Comparison of ENCODE assay signal across 29 cellular contexts in the genomic region with DNA sequence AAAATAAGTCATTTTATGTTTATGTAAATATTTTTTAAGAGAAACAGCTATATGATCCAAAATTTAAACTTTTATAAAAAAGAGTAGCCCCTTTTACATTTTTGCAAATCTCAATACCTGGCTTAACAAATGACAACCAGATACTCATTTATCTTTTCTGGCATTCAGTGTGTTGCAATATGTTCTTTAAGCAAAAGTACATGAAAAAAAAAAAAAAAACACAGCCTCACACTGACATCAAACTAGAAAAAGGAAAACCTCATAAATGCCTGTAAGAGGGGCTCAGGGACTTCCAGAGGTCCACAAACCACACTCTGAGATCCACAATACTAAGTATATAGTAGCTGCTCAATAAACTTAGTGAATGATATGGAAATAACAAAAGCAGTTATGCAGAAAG.
"Had no signal": no experiment of that assay in that cellular context is flagged by ENCODE, and none has a peak within 500 bp of the region (broad histone marks: within the 10 kb centered on the region; RNA-seq: fewer than 3 reads in every experiment).

No MANE protein-coding gene starts in this region.

- H3K27ac Mint-ChIP-seq: activated CD4-positive, alpha-beta memory T cell treated with anti-CD3 and anti-CD28 coated beads, Interleukin-2, amount 10 ng/mL, durations not matched to agents 7 days and 5 days; activated CD4-positive, alpha-beta T cell treated with anti-CD3 and anti-CD28 coated beads for 36 hours; activated naive CD4-positive, alpha-beta T cell treated with anti-CD3 and anti-CD28 coated beads, Interleukin-2, amount 10 ng/mL, durations not matched to agents 7 days and 5 days; activated naive CD8-positive, alpha-beta T cell treated with anti-CD3 and anti-CD28 coated beads for 36 hours; activated T-cell treated with anti-CD3 and anti-CD28 coated beads, Interleukin-2, amount 50 U/mL, for 72 hours; activated T-helper 2 cell treated with anti-CD3 and anti-CD28 coated beads, Interferon-gamma antibody, Interleukin-2, Interleukin-4, amounts not matched to agents 10 μg/mL and 5 μg/mL and 100 μg/mL, durations not matched to agents 14 hours and 24 hours and 36 hours had no signal

- H3K27me3 Mint-ChIP-seq: activated CD4-positive, alpha-beta memory T cell treated with anti-CD3 and anti-CD28 coated beads, Interleukin-2, amount 10 ng/mL, durations not matched to agents 7 days and 5 days; activated CD4-positive, alpha-beta T cell treated with anti-CD3 and anti-CD28 coated beads for 36 hours; activated naive CD4-positive, alpha-beta T cell treated with anti-CD3 and anti-CD28 coated beads, Interleukin-2, amount 10 ng/mL, durations not matched to agents 7 days and 5 days; activated naive CD8-positive, alpha-beta T cell treated with anti-CD3 and anti-CD28 coated beads for 36 hours had no signal

- ATAC-seq: activated CD4-positive, alpha-beta T cell treated with anti-CD3 and anti-CD28 coated beads for 36 hours; activated T-cell treated with anti-CD3 and anti-CD28 coated beads, Interleukin-2, amount 50 U/mL, for 72 hours; Panc1; Right ventricle myocardium inferior had no signal

- H3K27ac ChIP-seq: adrenal gland, breast epithelium, SJCRH30, WERI-Rb-1 had no signal

- H3K4me1 ChIP-seq: breast epithelium, SJCRH30 had no signal

- H3K9me3 ChIP-seq: adrenal gland, breast epithelium, SJCRH30, SK-N-SH had no signal

- DNase-seq: activated CD4-positive, alpha-beta memory T cell treated with anti-CD3 and anti-CD28 coated beads, Interleukin-2, amount 10 ng/mL, durations not matched to agents 7 days and 5 days; activated CD4-positive, alpha-beta T cell treated with anti-CD3 and anti-CD28 coated beads for 36 hours; activated CD4-positive, alpha-beta T cell treated with anti-CD3 and anti-CD28 coated beads, Interleukin-2, amount 50 U/mL, for 1 hour; activated gamma-delta T cell treated with Interleukin-2 at 50 U/mL for 16 hours; activated naive CD4-positive, alpha-beta T cell treated with anti-CD3 and anti-CD28 coated beads, Interleukin-2, amount 10 ng/mL, durations not matched to agents 7 days and 5 days; activated naive CD8-positive, alpha-beta T cell treated with anti-CD3 and anti-CD28 coated beads for 36 hours; activated T-cell treated with anti-CD3 and anti-CD28 coated beads, Interleukin-2, amount 50 U/mL, for 72 hours; adrenal gland; aorta; central memory CD4-positive, alpha-beta T cell; Karpas-422; MM.1S; NCI-H1105; NCI-H1436; NCI-H1694 treated with DMSO at 0.1 percent for 48 hours; NCI-H2029 treated with DMSO at 0.1 percent for 48 hours; NCI-H510A treated with DMSO at 0.1 percent for 48 hours; NCI-H69; NK-92 treated with Interleukin-12 subunit alpha and Interleukin-12 subunit beta, amount 100 ng/mL, for 24 hours; OCI-M1; RPMI8226; SJCRH30; SK-N-SH; T-helper 1 cell; WERI-Rb-1 had no signal

- H3K4me3 Mint-ChIP-seq: activated CD4-positive, alpha-beta memory T cell treated with anti-CD3 and anti-CD28 coated beads, Interleukin-2, amount 10 ng/mL, durations not matched to agents 7 days and 5 days; activated CD4-positive, alpha-beta T cell treated with anti-CD3 and anti-CD28 coated beads for 36 hours; activated naive CD4-positive, alpha-beta T cell treated with anti-CD3 and anti-CD28 coated beads, Interleukin-2, amount 10 ng/mL, durations not matched to agents 7 days and 5 days; activated naive CD8-positive, alpha-beta T cell treated with anti-CD3 and anti-CD28 coated beads for 36 hours; activated T-cell treated with anti-CD3 and anti-CD28 coated beads, Interleukin-2, amount 50 U/mL, for 72 hours had no signal

- H3K9me3 Mint-ChIP-seq: activated CD4-positive, alpha-beta memory T cell treated with anti-CD3 and anti-CD28 coated beads, Interleukin-2, amount 10 ng/mL, durations not matched to agents 7 days and 5 days; activated naive CD4-positive, alpha-beta T cell treated with anti-CD3 and anti-CD28 coated beads, Interleukin-2, amount 10 ng/mL, durations not matched to agents 7 days and 5 days; activated naive CD8-positive, alpha-beta T cell treated with anti-CD3 and anti-CD28 coated beads for 36 hours; activated T-cell treated with anti-CD3 and anti-CD28 coated beads, Interleukin-2, amount 50 U/mL, for 72 hours; activated T-helper 2 cell treated with anti-CD3 and anti-CD28 coated beads, Interferon-gamma antibody, Interleukin-2, Interleukin-4, amounts not matched to agents 10 μg/mL and 5 μg/mL and 100 μg/mL, durations not matched to agents 14 hours and 24 hours and 36 hours had no signal

- H3K36me3 ChIP-seq: breast epithelium had no signal

- H3K27me3 ChIP-seq: adrenal gland, breast epithelium, SJCRH30 had no signal

- H3K9ac ChIP-seq: SK-N-SH had no signal

- H3K4me3 ChIP-seq: adrenal gland, breast epithelium, SJCRH30 had no signal
